Comparison of ENCODE assay signal across 17 cellular contexts in genomic region chr20:53559816-53560215, GRCh38.
"Had no signal": no experiment of that assay in that cellular context is flagged by ENCODE, and none has a peak within 500 bp of the region (broad histone marks: within the 10 kb centered on the region; RNA-seq: fewer than 3 reads in every experiment).

No MANE protein-coding gene starts in this region.

- DNase-seq: activated CD4-positive, alpha-beta T cell treated with anti-CD3 and anti-CD28 coated beads, Interleukin-2, amount 10 ng/mL, durations not matched to agents 24 days and 14 days; activated CD4-positive, CD25-positive, alpha-beta regulatory T cell; activated naive CD4-positive, alpha-beta T cell treated with anti-CD3 and anti-CD28 coated beads for 36 hours; esophagus squamous epithelium; gastrocnemius medialis; heart left ventricle; immature natural killer cell; posterior cingulate gyrus; retina; stimulated activated naive CD8-positive, alpha-beta T cell treated with anti-CD3 and anti-CD28 coated beads, Interleukin-15, Interleukin-2, amounts not matched to agents 100 U/mL and 50 U/mL, for 24 hours; SW 1271 had no signal

- H3K27me3 Mint-ChIP-seq: activated CD4-positive, alpha-beta T cell treated with anti-CD3 and anti-CD28 coated beads, Interleukin-2, amount 10 ng/mL, durations not matched to agents 24 days and 14 days; natural killer cell treated with Interleukin-12 subunit alpha and Interleukin-12 subunit beta and Interleukin-15 and Interleukin-18, amount 100 ng/mL, for 72 hours; type B pancreatic cell had no signal

- H3K9me3 Mint-ChIP-seq: activated CD4-positive, alpha-beta T cell treated with anti-CD3 and anti-CD28 coated beads, Interleukin-2, amount 10 ng/mL, durations not matched to agents 24 days and 14 days; activated naive CD4-positive, alpha-beta T cell treated with anti-CD3 and anti-CD28 coated beads for 36 hours; activated T-helper 1 cell treated with anti-CD3 and anti-CD28 coated beads, Interleukin-12 subunit alpha, Interleukin-12 subunit beta, Interleukin-2, Interleukin-4 antibody, amounts not matched to agents 30 ng/mL and 10 ng/mL and 1 ng/mL, durations not matched to agents 14 hours and 24 hours and 36 hours; immature natural killer cell; natural killer cell treated with Interleukin-12 subunit alpha and Interleukin-12 subunit beta and Interleukin-15 and Interleukin-18, amount 100 ng/mL, for 72 hours; T-helper 2 cell treated with Interferon-gamma antibody and Interleukin-4, amounts not matched to agents 5 μg/mL and 100 μg/mL, for 36 hours; type B pancreatic cell had no signal

- H3K4me3 ChIP-seq: ascending aorta, esophagus squamous epithelium, gastrocnemius medialis, heart left ventricle, suprapubic skin had no signal

- H3K4me1 Mint-ChIP-seq: activated CD4-positive, alpha-beta T cell treated with anti-CD3 and anti-CD28 coated beads, Interleukin-2, amount 10 ng/mL, durations not matched to agents 24 days and 14 days had no signal

- H3K27me3 ChIP-seq: ascending aorta, esophagus squamous epithelium, gastrocnemius medialis, heart left ventricle, suprapubic skin had no signal

- ATAC-seq: gastrocnemius medialis; heart left ventricle; natural killer cell treated with Interleukin-12 subunit alpha and Interleukin-12 subunit beta and Interleukin-15 and Interleukin-18, amount 100 ng/mL, for 72 hours; stimulated activated naive CD8-positive, alpha-beta T cell treated with anti-CD3 and anti-CD28 coated beads, Interleukin-15, Interleukin-2, amounts not matched to agents 100 U/mL and 50 U/mL, for 24 hours had no signal

- H3K36me3 Mint-ChIP-seq: natural killer cell treated with Interleukin-12 subunit alpha and Interleukin-12 subunit beta and Interleukin-15 and Interleukin-18, amount 100 ng/mL, for 72 hours; type B pancreatic cell had no signal

- H3K4me1 ChIP-seq: ascending aorta, esophagus squamous epithelium, gastrocnemius medialis, heart left ventricle, suprapubic skin had no signal

- H3K27ac ChIP-seq: ascending aorta, esophagus squamous epithelium, gastrocnemius medialis, heart left ventricle, suprapubic skin had no signal

- H3K27ac Mint-ChIP-seq: activated naive CD4-positive, alpha-beta T cell treated with anti-CD3 and anti-CD28 coated beads for 36 hours; activated T-helper 1 cell treated with anti-CD3 and anti-CD28 coated beads, Interleukin-12 subunit alpha, Interleukin-12 subunit beta, Interleukin-2, Interleukin-4 antibody, amounts not matched to agents 30 ng/mL and 10 ng/mL and 1 ng/mL, durations not matched to agents 14 hours and 24 hours and 36 hours; natural killer cell treated with Interleukin-12 subunit alpha and Interleukin-12 subunit beta and Interleukin-15 and Interleukin-18, amount 100 ng/mL, for 72 hours; T-helper 2 cell treated with Interferon-gamma antibody and Interleukin-4, amounts not matched to agents 5 μg/mL and 100 μg/mL, for 36 hours; type B pancreatic cell had no signal

- H3K4me3 Mint-ChIP-seq: activated CD4-positive, alpha-beta T cell treated with anti-CD3 and anti-CD28 coated beads, Interleukin-2, amount 10 ng/mL, durations not matched to agents 24 days and 14 days; activated naive CD4-positive, alpha-beta T cell treated with anti-CD3 and anti-CD28 coated beads for 36 hours; activated T-helper 1 cell treated with anti-CD3 and anti-CD28 coated beads, Interleukin-12 subunit alpha, Interleukin-12 subunit beta, Interleukin-2, Interleukin-4 antibody, amounts not matched to agents 30 ng/mL and 10 ng/mL and 1 ng/mL, durations not matched to agents 14 hours and 24 hours and 36 hours; immature natural killer cell; natural killer cell treated with Interleukin-12 subunit alpha and Interleukin-12 subunit beta and Interleukin-15 and Interleukin-18, amount 100 ng/mL, for 72 hours; T-helper 2 cell treated with Interferon-gamma antibody and Interleukin-4, amounts not matched to agents 5 μg/mL and 100 μg/mL, for 36 hours; type B pancreatic cell had no signal
